ENCODE assay signal across 12 cellular contexts in the genomic region with DNA sequence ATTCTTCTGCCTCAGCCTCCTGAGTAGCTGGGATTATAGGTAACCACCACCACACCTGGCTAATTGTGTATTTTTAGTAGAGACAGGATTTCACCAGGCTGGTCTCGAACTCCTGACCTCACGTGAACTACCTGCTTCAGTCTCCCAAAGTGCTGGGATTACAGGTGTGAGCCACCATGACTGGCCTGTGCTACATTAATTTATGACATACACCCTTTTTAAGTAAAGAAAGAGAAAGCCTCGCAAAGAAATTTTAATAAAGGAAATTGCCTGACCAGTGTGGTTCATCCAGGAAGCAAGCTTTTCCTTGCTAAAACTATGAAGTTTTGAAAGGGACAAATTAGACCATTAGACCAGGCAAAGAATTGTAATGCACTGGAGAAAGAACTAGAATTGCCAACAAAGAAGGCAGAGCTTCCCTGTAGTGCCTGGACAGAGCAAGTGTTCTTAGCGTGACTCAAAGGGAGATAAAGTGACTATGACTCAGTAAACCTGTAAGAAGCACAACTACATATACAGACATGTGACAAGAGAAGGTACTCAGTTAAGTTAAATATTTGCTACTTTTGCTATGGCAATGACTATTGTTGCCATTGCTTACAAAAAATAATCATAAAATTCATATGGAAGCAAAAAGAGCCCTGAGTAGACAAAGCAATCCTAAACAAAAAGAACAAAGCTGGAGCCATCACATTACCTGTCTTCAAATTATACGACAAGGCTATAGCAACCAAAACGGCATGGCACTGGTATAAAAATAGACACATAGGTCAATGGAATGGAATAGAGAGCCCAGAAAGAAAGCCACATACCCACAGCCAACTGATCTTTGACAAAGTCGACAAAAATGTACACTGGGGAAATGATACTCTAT. TPM values are rescaled to one million over a fixed set of nuclear protein-coding genes. Genes with fewer than 3 reads are reported as not detected.
DNase-seq lines count a peak whose midpoint lies in the region; ATAC-seq and TF ChIP-seq lines count a peak whose summit lies in the region.
"Had no signal": no experiment of that assay in that cellular context is flagged by ENCODE, and none has a peak within 500 bp of the region (broad histone marks: within the 10 kb centered on the region; RNA-seq: fewer than 3 reads in every experiment).

No MANE protein-coding gene starts in this region.

- peak; percentile 62 for ATAC-seq in HG03159 (IDR thresholded peaks at IDR 0.05; ENCODE audit: unreplicated experiment)
- ATAC-seq: Panc1 had no signal

- TF ChIP-seq CTCF in chondrocyte (IDR thresholded peaks at IDR 0.05) = no peak
- no peak for TF ChIP-seq CTCF in glutamatergic neuron (IDR thresholded peaks at IDR 0.05; ENCODE audit: partially characterized antibody, unreplicated experiment)

- POLR2A ChIA-PET in activated CD4-positive, alpha-beta T cell treated with anti-CD3 and anti-CD28 coated beads, Interleukin-2, amount 10 ng/mL, durations not matched to agents 7 days and 5 days (lab: Charles Lee) = interaction anchor here (1.0 kb wide), 1 partner anchor 38 kb away, joined by 3 read pairs; no protein-coding TSS in a partner anchor

- no peaks in the 10 kb centered on the region for H3K27me3 Mint-ChIP-seq in activated CD4-positive, alpha-beta T cell treated with anti-CD3 and anti-CD28 coated beads, Interleukin-2, amount 10 ng/mL, durations not matched to agents 7 days and 5 days
- H3K27me3 Mint-ChIP-seq in activated naive CD8-positive, alpha-beta T cell treated with anti-CD3 and anti-CD28 coated beads for 36 hours = no peaks in the 10 kb centered on the region
- H3K27me3 Mint-ChIP-seq in chondrocyte (ENCODE audit: low read depth) (no peaks in the 10 kb centered on the region), glutamatergic neuron (ENCODE audit: unreplicated experiment) (no peaks in the 10 kb centered on the region)

- peaks cover 88% of the 10 kb centered on the region for H3K4me1 Mint-ChIP-seq in activated CD4-positive, alpha-beta T cell treated with anti-CD3 and anti-CD28 coated beads, Interleukin-2, amount 10 ng/mL, durations not matched to agents 7 days and 5 days
- H3K4me1 Mint-ChIP-seq in activated naive CD8-positive, alpha-beta T cell treated with anti-CD3 and anti-CD28 coated beads for 36 hours = peaks cover 82% of the 10 kb centered on the region
- H3K4me1 Mint-ChIP-seq in chondrocyte (ENCODE audit: low read depth) (peaks cover 3% of the 10 kb centered on the region), glutamatergic neuron (ENCODE audit: low read depth, unreplicated experiment) (no peaks in the 10 kb centered on the region)

- H3K4me3 Mint-ChIP-seq in activated CD4-positive, alpha-beta T cell treated with anti-CD3 and anti-CD28 coated beads, Interleukin-2, amount 10 ng/mL, durations not matched to agents 7 days and 5 days = peak overlapping the region; percentile 61
- H3K4me3 Mint-ChIP-seq in activated naive CD8-positive, alpha-beta T cell treated with anti-CD3 and anti-CD28 coated beads for 36 hours = peak overlapping the region; percentile 68
- H3K4me3 Mint-ChIP-seq in chondrocyte (ENCODE audit: unreplicated experiment) (no peak overlapping the region), glutamatergic neuron (ENCODE audit: unreplicated experiment) (no peak overlapping the region)

- H3K27ac Mint-ChIP-seq in activated CD4-positive, alpha-beta T cell treated with anti-CD3 and anti-CD28 coated beads, Interleukin-2, amount 10 ng/mL, durations not matched to agents 7 days and 5 days = peak overlapping the region; percentile 89
- H3K27ac Mint-ChIP-seq in activated naive CD8-positive, alpha-beta T cell treated with anti-CD3 and anti-CD28 coated beads for 36 hours = peak overlapping the region; percentile 95
- H3K27ac Mint-ChIP-seq in chondrocyte (ENCODE audit: unreplicated experiment) = no peak overlapping the region
- no peak overlapping the region for H3K27ac Mint-ChIP-seq in glutamatergic neuron (ENCODE audit: unreplicated experiment)

- CTCF ChIA-PET in activated CD4-positive, alpha-beta T cell treated with anti-CD3 and anti-CD28 coated beads, Interleukin-2, amount 10 ng/mL, durations not matched to agents 7 days and 5 days (lab: Charles Lee) = interaction anchor here (0.9 to 2.9 kb wide), 10 partner anchors 8 to 139 kb away, joined by 3 to 13 read pairs (median 4); no protein-coding TSS in a partner anchor

- DNase-seq in activated CD4-positive, alpha-beta T cell treated with anti-CD3 and anti-CD28 coated beads, Interleukin-2, amount 10 ng/mL, durations not matched to agents 7 days and 5 days = no peak
- DNase-seq in activated CD4-positive, alpha-beta T cell treated with anti-CD3 and anti-CD28 coated beads, Interleukin-2, amount 50 U/mL, for 1 hour = no peak
- DNase-seq in activated naive CD8-positive, alpha-beta T cell treated with anti-CD3 and anti-CD28 coated beads for 36 hours = no peak
- peak; percentile 40 for DNase-seq in renal cortical epithelial cell (ENCODE audit: low read depth)
- DNase-seq in chondrocyte (ENCODE audit: low spot score) = no peak
- no peak for DNase-seq in glutamatergic neuron
- no peak for DNase-seq in NCI-H345 (lab: John Stamatoyannopoulos, UW)
- DNase-seq: ACHN, caudate nucleus, NCI-H1436 had no signal

- peaks cover 70% of the 10 kb centered on the region for H3K36me3 Mint-ChIP-seq in activated CD4-positive, alpha-beta T cell treated with anti-CD3 and anti-CD28 coated beads, Interleukin-2, amount 10 ng/mL, durations not matched to agents 7 days and 5 days (ENCODE audit: low read depth)
- H3K36me3 Mint-ChIP-seq in activated naive CD8-positive, alpha-beta T cell treated with anti-CD3 and anti-CD28 coated beads for 36 hours = peaks cover 29% of the 10 kb centered on the region
- no peaks in the 10 kb centered on the region for H3K36me3 Mint-ChIP-seq in chondrocyte (ENCODE audit: low read depth)
- H3K36me3 Mint-ChIP-seq in glutamatergic neuron (ENCODE audit: unreplicated experiment) = no peaks in the 10 kb centered on the region

- peaks cover 11% of the 10 kb centered on the region for H3K9me3 Mint-ChIP-seq in activated CD4-positive, alpha-beta T cell treated with anti-CD3 and anti-CD28 coated beads, Interleukin-2, amount 10 ng/mL, durations not matched to agents 7 days and 5 days
- peaks cover 14% of the 10 kb centered on the region for H3K9me3 Mint-ChIP-seq in activated naive CD8-positive, alpha-beta T cell treated with anti-CD3 and anti-CD28 coated beads for 36 hours
- H3K9me3 Mint-ChIP-seq in chondrocyte (ENCODE audit: low read depth) (peaks cover 4% of the 10 kb centered on the region), glutamatergic neuron (ENCODE audit: unreplicated experiment) (no peaks in the 10 kb centered on the region)

RNA-seq across cellular contexts. Expression of a gene that starts 54.6 kb away (rescaled TPM):
- total RNA-seq in activated CD4-positive, alpha-beta T cell treated with anti-CD3 and anti-CD28 coated beads, Interleukin-2, amount 10 ng/mL, durations not matched to agents 7 days and 5 days = 100 to 1,000 TPM; 396 to 480 TPM
- total RNA-seq in activated naive CD8-positive, alpha-beta T cell treated with anti-CD3 and anti-CD28 coated beads for 36 hours = 10 to 100 TPM; 71.3 to 74.1 TPM
- total RNA-seq in renal cortical epithelial cell (0.25 TPM in 1 of 2 replicates, not detected in the other), chondrocyte (not detected in 3 replicates), glutamatergic neuron (ENCODE audit: unreplicated experiment) (not detected)

Comparison
In these comparisons a context has a peak if more than half of its experiments do, and no peak if none do; other contexts are left out.
1. H3K27ac Mint-ChIP-seq: peak in activated CD4-positive, alpha-beta T cell treated with anti-CD3 and anti-CD28 coated beads, Interleukin-2, amount 10 ng/mL, durations not matched to agents 7 days and 5 days (single experiment) and activated naive CD8-positive, alpha-beta T cell treated with anti-CD3 and anti-CD28 coated beads for 36 hours (single experiment); none in chondrocyte (single experiment) and glutamatergic neuron (single experiment).
2. H3K4me3 Mint-ChIP-seq: peak in activated CD4-positive, alpha-beta T cell treated with anti-CD3 and anti-CD28 coated beads, Interleukin-2, amount 10 ng/mL, durations not matched to agents 7 days and 5 days (single experiment) and activated naive CD8-positive, alpha-beta T cell treated with anti-CD3 and anti-CD28 coated beads for 36 hours (single experiment); none in chondrocyte (single experiment) and glutamatergic neuron (single experiment).
3. RNA of a gene that starts 54.6 kb away (total RNA-seq): 396 to 480 TPM in activated CD4-positive, alpha-beta T cell treated with anti-CD3 and anti-CD28 coated beads, Interleukin-2, amount 10 ng/mL, durations not matched to agents 7 days and 5 days and 71.3 to 74.1 TPM in activated naive CD8-positive, alpha-beta T cell treated with anti-CD3 and anti-CD28 coated beads for 36 hours; 0.25 TPM in renal cortical epithelial cell, not detected in chondrocyte and not detected in glutamatergic neuron (single experiment); every median in the first group is over 10 times any median in the second.